In the genomic region with DNA sequence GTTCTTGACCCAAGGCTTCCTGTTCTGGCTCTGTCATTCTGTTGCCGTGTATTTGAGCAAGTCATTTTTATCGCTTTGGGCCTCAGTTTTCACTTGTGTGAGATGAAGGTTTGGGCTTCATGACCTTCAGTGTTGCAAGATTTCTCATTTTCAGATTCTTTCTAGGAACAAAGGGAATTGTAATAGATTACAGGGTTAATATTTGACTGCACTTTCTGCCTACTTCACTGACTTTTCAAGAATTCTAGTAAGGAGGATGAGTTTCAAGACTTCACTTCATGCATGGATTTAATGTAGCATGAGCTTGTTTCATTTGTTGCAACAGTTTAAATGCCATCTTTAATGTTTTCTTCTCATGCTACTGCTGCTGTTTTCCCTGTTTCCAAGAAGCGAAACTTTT, we compare ENCODE assay signal across 26 cellular contexts.
"Had no signal": no experiment of that assay in that cellular context is flagged by ENCODE, and none has a peak within 500 bp of the region (broad histone marks: within the 10 kb centered on the region; RNA-seq: fewer than 3 reads in every experiment).

No MANE protein-coding gene starts in this region.

- H3K4me1 ChIP-seq: gastrocnemius medialis, pancreas, right atrium auricular region, sigmoid colon, testis had no signal

- H3K4me3 Mint-ChIP-seq: memory B cell; natural killer cell; neural crest cell; stimulated activated memory B cell treated with anti-CD40 and anti-IgM and Interleukin-4, amounts not matched to agents 10 μg/mL and 1 μg/mL and 100 μg/mL, for 72 hours; type B pancreatic cell had no signal

- H3K36me3 ChIP-seq: gastrocnemius medialis, heart left ventricle, neutrophil, pancreas, right atrium auricular region, sigmoid colon, tibial artery had no signal

- H3K9me3 ChIP-seq: gastrocnemius medialis, heart left ventricle, neutrophil, pancreas, right atrium auricular region, sigmoid colon, testis, tibial artery had no signal

- H3K4me1 Mint-ChIP-seq: memory B cell; natural killer cell; stimulated activated memory B cell treated with anti-CD40 and anti-IgM and Interleukin-4, amounts not matched to agents 10 μg/mL and 1 μg/mL and 100 μg/mL, for 72 hours had no signal

- ATAC-seq: esophagus mucosa; gastrocnemius medialis; heart left ventricle; left lobe of liver; natural killer cell; pancreas; stimulated activated memory B cell treated with anti-CD40 and anti-IgM and Interleukin-4, amounts not matched to agents 10 μg/mL and 1 μg/mL and 100 μg/mL, for 72 hours; stimulated activated naive CD8-positive, alpha-beta T cell treated with anti-CD3 and anti-CD28 coated beads, Interleukin-15, Interleukin-2, amounts not matched to agents 100 U/mL and 50 U/mL, for 24 hours had no signal

- H3K9me3 Mint-ChIP-seq: type B pancreatic cell had no signal

- H3K27me3 Mint-ChIP-seq: memory B cell; progenitor cell of endocrine pancreas; stimulated activated memory B cell treated with anti-CD40 and anti-IgM and Interleukin-4, amounts not matched to agents 10 μg/mL and 1 μg/mL and 100 μg/mL, for 72 hours; type B pancreatic cell had no signal

- H3K27ac Mint-ChIP-seq: memory B cell; natural killer cell; progenitor cell of endocrine pancreas; stimulated activated memory B cell treated with anti-CD40 and anti-IgM and Interleukin-4, amounts not matched to agents 10 μg/mL and 1 μg/mL and 100 μg/mL, for 72 hours; type B pancreatic cell had no signal

- H3K27me3 ChIP-seq: dorsolateral prefrontal cortex, gastrocnemius medialis, heart left ventricle, hepatocyte, neutrophil, right atrium auricular region, sigmoid colon, testis, tibial artery had no signal

- H3K36me3 Mint-ChIP-seq: memory B cell; natural killer cell; stimulated activated memory B cell treated with anti-CD40 and anti-IgM and Interleukin-4, amounts not matched to agents 10 μg/mL and 1 μg/mL and 100 μg/mL, for 72 hours; type B pancreatic cell had no signal

- H3K4me3 ChIP-seq: dorsolateral prefrontal cortex, gastrocnemius medialis, heart left ventricle, hepatocyte, lung, pancreas, right atrium auricular region, sigmoid colon, testis, tibial artery had no signal

- DNase-seq: dorsolateral prefrontal cortex; effector CD4-positive, alpha-beta T cell; foreskin fibroblast; gastrocnemius medialis; heart left ventricle; kidney; natural killer cell; pancreas; sigmoid colon; stimulated activated CD4-positive, alpha-beta T cell treated with anti-CD3 and anti-CD28 coated beads, Interleukin-2, amount 100 ng/mL, for 24 hours; stimulated activated CD4-positive, alpha-beta T cell treated with anti-CD3 and anti-CD28 coated beads, Interleukin-4, amount 100 ng/mL, for 24 hours; stimulated activated naive CD8-positive, alpha-beta T cell treated with anti-CD3 and anti-CD28 coated beads, Interleukin-15, Interleukin-2, amounts not matched to agents 100 U/mL and 50 U/mL, for 24 hours; substantia nigra; testis; tibial artery had no signal
